Comparison of ENCODE assay signal across 8 cellular contexts in genomic region chr2:10036095-10036879, GRCh38. TPM values are rescaled to one million over a fixed set of nuclear protein-coding genes. Genes with fewer than 3 reads are reported as not detected.
A peak's percentile ranks its signal among the peaks of the same experiment; 100 is the strongest.
DNase-seq lines count a peak whose midpoint lies in the region; ATAC-seq and TF ChIP-seq lines count a peak whose summit lies in the region.

No MANE protein-coding gene starts in this region.

- no peaks in the 10 kb centered on the region for H3K36me3 Mint-ChIP-seq in naive B cell

- intact Hi-C loops in vagina (cut with DNase I): no loop called here

- ATAC-seq in HG03378 (IDR thresholded peaks at IDR 0.05; ENCODE audit: unreplicated experiment) (peak; percentile 44), naive B cell (ENCODE audit: low read depth in 2 of 2) (peak; percentile 95 to 96)

- H3K4me1 Mint-ChIP-seq in naive B cell: peaks cover 21 to 39% (median 26%) of the 10 kb centered on the region in 3 donors

- H3K9me3 Mint-ChIP-seq in naive B cell: no peaks in the 10 kb centered on the region

- DNase-seq in G401 (ENCODE audit: low spot score): peak; percentile 95
- DNase-seq in activated CD4-positive, alpha-beta T cell treated with anti-CD3 and anti-CD28 coated beads, Interleukin-2, amount 50 U/mL, for 1 hour: peak; percentile 52
- peak; percentile 71 for DNase-seq in epithelial cell of proximal tubule (ENCODE audit: low read depth)
- DNase-seq in naive B cell: peak; percentile 35
- no peak for DNase-seq in vagina (ENCODE audit: extremely low spot score in 2 of 2)
- no peak for DNase-seq in NOMO-1 treated with dmso at 0.1 percent for 144 hours (lab: John Stamatoyannopoulos, UW; ENCODE audit: unreplicated experiment)
- DNase-seq in GM13976 (ENCODE audit: low spot score): no peak

- H3K27ac ChIP-seq in vagina: peak overlapping the region; percentile 37

- peaks cover 40% of the 10 kb centered on the region for H3K4me1 ChIP-seq in vagina

- in situ Hi-C loops in G401 (cut with HindIII; ENCODE audit: low sequenced_read_pairs) (loop anchor here (10.0 kb wide), 1 partner anchor 61 kb away; no protein-coding TSS in a partner anchor), GM13976 (cut with MboI; ENCODE audit: low sequenced_read_pairs, unreplicated experiment) (no loop called here)

- H3K4me3 ChIP-seq in epithelial cell of proximal tubule (ENCODE audit: low read depth, low read length) (no peak overlapping the region), vagina (no peak overlapping the region)

- no peaks in the 10 kb centered on the region for H3K9me3 ChIP-seq in vagina

- TF ChIP-seq CTCF in epithelial cell of proximal tubule (conservative IDR thresholded peaks at IDR 0.05; ENCODE audit: low read depth, low read length) (peak; percentile 78), vagina (IDR thresholded peaks at IDR 0.05) (peak in 1 of 3 experiments; percentile 30), GM13976 (IDR thresholded peaks at IDR 0.05; ENCODE audit: borderline replicate concordance, control extremely low read depth, extremely low read depth, insufficient read depth, missing control alignments) (no peak)

- H3K36me3 ChIP-seq in vagina: no peaks in the 10 kb centered on the region

- no peaks in the 10 kb centered on the region for H3K27me3 ChIP-seq in vagina

- no peaks in the 10 kb centered on the region for H3K27me3 Mint-ChIP-seq in naive B cell

- peak overlapping the region in 1 of 8 donors; percentile 15 for H3K4me3 Mint-ChIP-seq in naive B cell

- peak overlapping the region in 1 of 6 donors; percentile 49 for H3K27ac Mint-ChIP-seq in naive B cell

- no peak for TF ChIP-seq POLR2A in vagina (IDR thresholded peaks at IDR 0.05)

RNA-seq across cellular contexts. Expression of gene KLF11, which starts 7.1 kb away (rescaled TPM):
- 4.4 and 6.9 TPM in 2 replicates for total RNA-seq in G401 (2014; rRNA removed; shearing (Covaris generic))
- 6.9 and 9.3 TPM in 2 replicates for total RNA-seq in epithelial cell of proximal tubule
- 10 to 100 TPM; 13.8 to 34.0 (median 16.9) TPM for polyA plus RNA-seq in naive B cell (ENCODE audit: low read depth in 6 of 6)
- 30.4 TPM for total RNA-seq in vagina

RNA-seq across cellular contexts. Expression of gene CYS1, which starts 43.9 kb away (rescaled TPM):
- total RNA-seq in G401 (2014; rRNA removed; shearing (Covaris generic)): 11.2 and 14.1 TPM in 2 replicates
- 5.9 and 20.8 TPM in 2 replicates for total RNA-seq in epithelial cell of proximal tubule
- not detected for polyA plus RNA-seq in naive B cell (ENCODE audit: low read depth in 6 of 6)
- total RNA-seq in vagina: 13.5 TPM

Comparison
In these comparisons a context has a peak if more than half of its experiments do, and no peak if none do; other contexts are left out.
1. DNase-seq: peak in G401 (single experiment), activated CD4-positive, alpha-beta T cell treated with anti-CD3 and anti-CD28 coated beads, Interleukin-2, amount 50 U/mL, for 1 hour (single experiment), epithelial cell of proximal tubule (single experiment) and naive B cell (single experiment); none in vagina (0 of 2), NOMO-1 treated with dmso at 0.1 percent for 144 hours (single experiment) and GM13976 (single experiment).